Comparison of ENCODE assay signal across 2 cellular contexts in genomic region chr18:61965306-61965705, GRCh38.
TF ChIP-seq lines count a peak whose summit lies in the region.

No MANE protein-coding gene starts in this region.

TF ChIP-seq in HEK293, 187 proteins besides CTCF, POLR2A, EP300 and RAD21:
- TF ChIP-seq ATF2 (tag by site-specific recombination; IDR thresholded peaks at IDR 0.05; ENCODE audit: low read depth), result peak; percentile 56; the same call in 1 of the 2 replicates
- no peak for TF ChIP-seq ZNF610 (tag by site-specific recombination; IDR thresholded peaks at IDR 0.05; ENCODE audit: borderline replicate concordance)

TF ChIP-seq in SK-N-SH, 30 proteins besides CTCF, POLR2A, EP300 and RAD21 (continued from another document):
- TF ChIP-seq USF2 (IDR thresholded peaks at IDR 0.05; ENCODE audit: borderline replicate concordance, low read depth, low read length), result no peak
- no peak for TF ChIP-seq IRF3 (IDR thresholded peaks at IDR 0.05; ENCODE audit: low read depth, low read length)
- no peak for TF ChIP-seq RXRA (IDR thresholded peaks at IDR 0.05; ENCODE audit: borderline replicate concordance, low read depth)
